2 cellular contexts compared by ENCODE assay signal in genomic region chr6:12339808-12340487, GRCh38.
TF ChIP-seq lines count a peak whose summit lies in the region.

No MANE protein-coding gene starts in this region.

TF ChIP-seq in liver, 16 proteins besides CTCF, POLR2A, EP300 and RAD21 (continued from another document):
- TF ChIP-seq JUND (IDR thresholded peaks at IDR 0.05) (peak in 1 of 2 donors; percentile 74), ATF3 (IDR thresholded peaks at IDR 0.05) (no peak), FOXA2 (IDR thresholded peaks at IDR 0.05) (peak; percentile 18), NR2F2 (IDR thresholded peaks at IDR 0.05) (no peak), SP1 (IDR thresholded peaks at IDR 0.05) (peak; percentile 50), GABPA (IDR thresholded peaks at IDR 0.05 in 1 of 2, conservative IDR thresholded peaks at IDR 0.05 in 1 of 2) (no peak), FOXA1 (IDR thresholded peaks at IDR 0.05) (no peak), RXRA (IDR thresholded peaks at IDR 0.05) (peak; percentile 76 to 89), YY1 (IDR thresholded peaks at IDR 0.05) (no peak), HNF4A (conservative IDR thresholded peaks at IDR 0.05) (peak; percentile 74 to 87)
- TF ChIP-seq, protein P1, sequence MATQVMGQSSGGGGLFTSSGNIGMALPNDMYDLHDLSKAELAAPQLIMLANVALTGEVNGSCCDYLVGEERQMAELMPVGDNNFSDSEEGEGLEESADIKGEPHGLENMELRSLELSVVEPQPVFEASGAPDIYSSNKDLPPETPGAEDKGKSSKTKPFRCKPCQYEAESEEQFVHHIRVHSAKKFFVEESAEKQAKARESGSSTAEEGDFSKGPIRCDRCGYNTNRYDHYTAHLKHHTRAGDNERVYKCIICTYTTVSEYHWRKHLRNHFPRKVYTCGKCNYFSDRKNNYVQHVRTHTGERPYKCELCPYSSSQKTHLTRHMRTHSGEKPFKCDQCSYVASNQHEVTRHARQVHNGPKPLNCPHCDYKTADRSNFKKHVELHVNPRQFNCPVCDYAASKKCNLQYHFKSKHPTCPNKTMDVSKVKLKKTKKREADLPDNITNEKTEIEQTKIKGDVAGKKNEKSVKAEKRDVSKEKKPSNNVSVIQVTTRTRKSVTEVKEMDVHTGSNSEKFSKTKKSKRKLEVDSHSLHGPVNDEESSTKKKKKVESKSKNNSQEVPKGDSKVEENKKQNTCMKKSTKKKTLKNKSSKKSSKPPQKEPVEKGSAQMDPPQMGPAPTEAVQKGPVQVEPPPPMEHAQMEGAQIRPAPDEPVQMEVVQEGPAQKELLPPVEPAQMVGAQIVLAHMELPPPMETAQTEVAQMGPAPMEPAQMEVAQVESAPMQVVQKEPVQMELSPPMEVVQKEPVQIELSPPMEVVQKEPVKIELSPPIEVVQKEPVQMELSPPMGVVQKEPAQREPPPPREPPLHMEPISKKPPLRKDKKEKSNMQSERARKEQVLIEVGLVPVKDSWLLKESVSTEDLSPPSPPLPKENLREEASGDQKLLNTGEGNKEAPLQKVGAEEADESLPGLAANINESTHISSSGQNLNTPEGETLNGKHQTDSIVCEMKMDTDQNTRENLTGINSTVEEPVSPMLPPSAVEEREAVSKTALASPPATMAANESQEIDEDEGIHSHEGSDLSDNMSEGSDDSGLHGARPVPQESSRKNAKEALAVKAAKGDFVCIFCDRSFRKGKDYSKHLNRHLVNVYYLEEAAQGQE (IDR thresholded peaks at IDR 0.05), result peak; percentile 51
- TF ChIP-seq, protein P2, sequence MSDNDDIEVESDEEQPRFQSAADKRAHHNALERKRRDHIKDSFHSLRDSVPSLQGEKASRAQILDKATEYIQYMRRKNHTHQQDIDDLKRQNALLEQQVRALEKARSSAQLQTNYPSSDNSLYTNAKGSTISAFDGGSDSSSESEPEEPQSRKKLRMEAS (IDR thresholded peaks at IDR 0.05), result peak; percentile 71

TF ChIP-seq in SK-N-SH treated with all-trans-retinoic acid at 6 μM for 48 hours, 23 proteins besides CTCF, POLR2A, EP300 and RAD21 (continued from another document):
- TF ChIP-seq, protein P3, sequence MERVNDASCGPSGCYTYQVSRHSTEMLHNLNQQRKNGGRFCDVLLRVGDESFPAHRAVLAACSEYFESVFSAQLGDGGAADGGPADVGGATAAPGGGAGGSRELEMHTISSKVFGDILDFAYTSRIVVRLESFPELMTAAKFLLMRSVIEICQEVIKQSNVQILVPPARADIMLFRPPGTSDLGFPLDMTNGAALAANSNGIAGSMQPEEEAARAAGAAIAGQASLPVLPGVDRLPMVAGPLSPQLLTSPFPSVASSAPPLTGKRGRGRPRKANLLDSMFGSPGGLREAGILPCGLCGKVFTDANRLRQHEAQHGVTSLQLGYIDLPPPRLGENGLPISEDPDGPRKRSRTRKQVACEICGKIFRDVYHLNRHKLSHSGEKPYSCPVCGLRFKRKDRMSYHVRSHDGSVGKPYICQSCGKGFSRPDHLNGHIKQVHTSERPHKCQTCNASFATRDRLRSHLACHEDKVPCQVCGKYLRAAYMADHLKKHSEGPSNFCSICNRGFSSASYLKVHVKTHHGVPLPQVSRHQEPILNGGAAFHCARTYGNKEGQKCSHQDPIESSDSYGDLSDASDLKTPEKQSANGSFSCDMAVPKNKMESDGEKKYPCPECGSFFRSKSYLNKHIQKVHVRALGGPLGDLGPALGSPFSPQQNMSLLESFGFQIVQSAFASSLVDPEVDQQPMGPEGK (CRISPR knock-in tag; IDR thresholded peaks at IDR 0.05; ENCODE audit: borderline replicate concordance), result no peak
- TF ChIP-seq ZFP30 (CRISPR knock-in tag; IDR thresholded peaks at IDR 0.05), result no peak
